Comparison of ENCODE assay signal across 1 cellular context in the genomic region with DNA sequence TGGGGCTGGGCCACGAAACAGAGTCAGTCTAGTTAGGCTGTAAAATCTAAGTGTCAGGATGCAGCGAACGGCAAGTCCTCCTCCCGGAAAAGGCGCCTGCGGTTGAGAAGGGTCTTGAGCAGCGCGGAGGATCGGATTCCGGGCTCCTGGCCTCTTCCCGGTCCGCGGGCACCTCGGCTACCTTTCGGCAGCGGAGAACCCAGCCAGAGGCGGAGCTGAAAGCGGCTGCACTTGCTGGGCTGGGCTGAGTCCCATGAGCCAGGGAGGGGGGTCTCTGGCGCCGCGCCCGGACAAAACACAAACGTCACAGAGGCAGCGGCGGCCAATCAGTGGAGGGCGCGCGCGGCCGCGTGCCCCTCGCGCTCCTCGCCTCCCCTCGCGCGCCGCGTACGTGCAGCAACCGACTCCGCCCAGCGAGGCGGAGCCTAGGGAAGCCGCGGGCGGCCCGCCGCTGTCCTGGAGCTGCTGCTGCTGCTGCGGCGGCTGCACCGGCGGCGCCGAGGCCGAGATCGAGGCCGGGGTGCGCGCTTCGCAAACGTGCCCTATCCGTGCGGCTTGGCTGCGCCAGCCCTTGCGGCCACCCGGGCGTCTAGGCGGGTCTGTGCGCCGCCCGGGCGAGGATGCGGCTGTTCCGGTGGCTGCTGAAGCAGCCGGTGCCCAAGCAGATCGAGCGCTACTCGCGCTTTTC.
TF ChIP-seq lines count a peak whose summit lies in the region.

A gene (plus strand): TSS at position 451 of the 688 bp plus-strand sequence. CDS start 170 bp downstream, at position 621.

TF ChIP-seq in HepG2, 621 proteins besides CTCF, POLR2A, EP300 and RAD21 (continued from another document and continues in another):
- TF ChIP-seq, protein P1, sequence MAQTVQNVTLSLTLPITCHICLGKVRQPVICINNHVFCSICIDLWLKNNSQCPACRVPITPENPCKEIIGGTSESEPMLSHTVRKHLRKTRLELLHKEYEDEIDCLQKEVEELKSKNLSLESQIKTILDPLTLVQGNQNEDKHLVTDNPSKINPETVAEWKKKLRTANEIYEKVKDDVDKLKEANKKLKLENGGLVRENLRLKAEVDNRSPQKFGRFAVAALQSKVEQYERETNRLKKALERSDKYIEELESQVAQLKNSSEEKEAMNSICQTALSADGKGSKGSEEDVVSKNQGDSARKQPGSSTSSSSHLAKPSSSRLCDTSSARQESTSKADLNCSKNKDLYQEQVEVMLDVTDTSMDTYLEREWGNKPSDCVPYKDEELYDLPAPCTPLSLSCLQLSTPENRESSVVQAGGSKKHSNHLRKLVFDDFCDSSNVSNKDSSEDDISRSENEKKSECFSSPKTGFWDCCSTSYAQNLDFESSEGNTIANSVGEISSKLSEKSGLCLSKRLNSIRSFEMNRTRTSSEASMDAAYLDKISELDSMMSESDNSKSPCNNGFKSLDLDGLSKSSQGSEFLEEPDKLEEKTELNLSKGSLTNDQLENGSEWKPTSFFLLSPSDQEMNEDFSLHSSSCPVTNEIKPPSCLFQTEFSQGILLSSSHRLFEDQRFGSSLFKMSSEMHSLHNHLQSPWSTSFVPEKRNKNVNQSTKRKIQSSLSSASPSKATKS (CRISPR knock-in tag; IDR thresholded peaks at IDR 0.05): no peak
- TF ChIP-seq, protein P2, sequence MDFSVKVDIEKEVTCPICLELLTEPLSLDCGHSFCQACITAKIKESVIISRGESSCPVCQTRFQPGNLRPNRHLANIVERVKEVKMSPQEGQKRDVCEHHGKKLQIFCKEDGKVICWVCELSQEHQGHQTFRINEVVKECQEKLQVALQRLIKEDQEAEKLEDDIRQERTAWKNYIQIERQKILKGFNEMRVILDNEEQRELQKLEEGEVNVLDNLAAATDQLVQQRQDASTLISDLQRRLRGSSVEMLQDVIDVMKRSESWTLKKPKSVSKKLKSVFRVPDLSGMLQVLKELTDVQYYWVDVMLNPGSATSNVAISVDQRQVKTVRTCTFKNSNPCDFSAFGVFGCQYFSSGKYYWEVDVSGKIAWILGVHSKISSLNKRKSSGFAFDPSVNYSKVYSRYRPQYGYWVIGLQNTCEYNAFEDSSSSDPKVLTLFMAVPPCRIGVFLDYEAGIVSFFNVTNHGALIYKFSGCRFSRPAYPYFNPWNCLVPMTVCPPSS (IDR thresholded peaks at IDR 0.05): no peak
- TF ChIP-seq ARNT2 (CRISPR knock-in tag; IDR thresholded peaks at IDR 0.05; ENCODE audit: low read depth) (peak; percentile 74; the same call in 1 of the 2 replicates), AGO2 (optimal IDR thresholded peaks at IDR 0.05; ENCODE audit: low read depth, low read length) (no peak), ARNTL (CRISPR knock-in tag; IDR thresholded peaks at IDR 0.05) (peak; percentile 22; the same call in 1 of the 2 replicates), ZBTB7B (CRISPR knock-in tag; IDR thresholded peaks at IDR 0.05) (no peak), ZNF777 (CRISPR knock-in tag; IDR thresholded peaks at IDR 0.05) (peak; percentile 23; the same call in 1 of the 2 replicates), ZMYM4 (CRISPR knock-in tag; IDR thresholded peaks at IDR 0.05) (peak; percentile 69), GABPB1 (CRISPR knock-in tag; IDR thresholded peaks at IDR 0.05) (peak; percentile 35; the same call in 1 of the 2 replicates), NR2F6 (IDR thresholded peaks at IDR 0.05) (peak; percentile 38; the same call in 1 of the 2 replicates), NR2F6 (CRISPR knock-in tag; IDR thresholded peaks at IDR 0.05) (no peak), ZNF225 (CRISPR knock-in tag; IDR thresholded peaks at IDR 0.05) (no peak), MTF1 (CRISPR knock-in tag; IDR thresholded peaks at IDR 0.05) (no peak), ZNF234 (CRISPR knock-in tag; conservative IDR thresholded peaks at IDR 0.05) (no peak), ASH2L (IDR thresholded peaks at IDR 0.05; ENCODE audit: insufficient read length, low read depth, low read length) (peak; percentile 31), ZNF124 (CRISPR knock-in tag; IDR thresholded peaks at IDR 0.05) (no peak), SMC3 (IDR thresholded peaks at IDR 0.05; ENCODE audit: low read length) (no peak), FOSL2 (CRISPR knock-in tag; IDR thresholded peaks at IDR 0.05) (no peak), SP4 (CRISPR knock-in tag; IDR thresholded peaks at IDR 0.05) (peak; percentile 56), PPARG (CRISPR knock-in tag; conservative IDR thresholded peaks at IDR 0.05) (no peak), NFYC (CRISPR knock-in tag; IDR thresholded peaks at IDR 0.05) (peak; percentile 74)
- TF ChIP-seq, protein P3, sequence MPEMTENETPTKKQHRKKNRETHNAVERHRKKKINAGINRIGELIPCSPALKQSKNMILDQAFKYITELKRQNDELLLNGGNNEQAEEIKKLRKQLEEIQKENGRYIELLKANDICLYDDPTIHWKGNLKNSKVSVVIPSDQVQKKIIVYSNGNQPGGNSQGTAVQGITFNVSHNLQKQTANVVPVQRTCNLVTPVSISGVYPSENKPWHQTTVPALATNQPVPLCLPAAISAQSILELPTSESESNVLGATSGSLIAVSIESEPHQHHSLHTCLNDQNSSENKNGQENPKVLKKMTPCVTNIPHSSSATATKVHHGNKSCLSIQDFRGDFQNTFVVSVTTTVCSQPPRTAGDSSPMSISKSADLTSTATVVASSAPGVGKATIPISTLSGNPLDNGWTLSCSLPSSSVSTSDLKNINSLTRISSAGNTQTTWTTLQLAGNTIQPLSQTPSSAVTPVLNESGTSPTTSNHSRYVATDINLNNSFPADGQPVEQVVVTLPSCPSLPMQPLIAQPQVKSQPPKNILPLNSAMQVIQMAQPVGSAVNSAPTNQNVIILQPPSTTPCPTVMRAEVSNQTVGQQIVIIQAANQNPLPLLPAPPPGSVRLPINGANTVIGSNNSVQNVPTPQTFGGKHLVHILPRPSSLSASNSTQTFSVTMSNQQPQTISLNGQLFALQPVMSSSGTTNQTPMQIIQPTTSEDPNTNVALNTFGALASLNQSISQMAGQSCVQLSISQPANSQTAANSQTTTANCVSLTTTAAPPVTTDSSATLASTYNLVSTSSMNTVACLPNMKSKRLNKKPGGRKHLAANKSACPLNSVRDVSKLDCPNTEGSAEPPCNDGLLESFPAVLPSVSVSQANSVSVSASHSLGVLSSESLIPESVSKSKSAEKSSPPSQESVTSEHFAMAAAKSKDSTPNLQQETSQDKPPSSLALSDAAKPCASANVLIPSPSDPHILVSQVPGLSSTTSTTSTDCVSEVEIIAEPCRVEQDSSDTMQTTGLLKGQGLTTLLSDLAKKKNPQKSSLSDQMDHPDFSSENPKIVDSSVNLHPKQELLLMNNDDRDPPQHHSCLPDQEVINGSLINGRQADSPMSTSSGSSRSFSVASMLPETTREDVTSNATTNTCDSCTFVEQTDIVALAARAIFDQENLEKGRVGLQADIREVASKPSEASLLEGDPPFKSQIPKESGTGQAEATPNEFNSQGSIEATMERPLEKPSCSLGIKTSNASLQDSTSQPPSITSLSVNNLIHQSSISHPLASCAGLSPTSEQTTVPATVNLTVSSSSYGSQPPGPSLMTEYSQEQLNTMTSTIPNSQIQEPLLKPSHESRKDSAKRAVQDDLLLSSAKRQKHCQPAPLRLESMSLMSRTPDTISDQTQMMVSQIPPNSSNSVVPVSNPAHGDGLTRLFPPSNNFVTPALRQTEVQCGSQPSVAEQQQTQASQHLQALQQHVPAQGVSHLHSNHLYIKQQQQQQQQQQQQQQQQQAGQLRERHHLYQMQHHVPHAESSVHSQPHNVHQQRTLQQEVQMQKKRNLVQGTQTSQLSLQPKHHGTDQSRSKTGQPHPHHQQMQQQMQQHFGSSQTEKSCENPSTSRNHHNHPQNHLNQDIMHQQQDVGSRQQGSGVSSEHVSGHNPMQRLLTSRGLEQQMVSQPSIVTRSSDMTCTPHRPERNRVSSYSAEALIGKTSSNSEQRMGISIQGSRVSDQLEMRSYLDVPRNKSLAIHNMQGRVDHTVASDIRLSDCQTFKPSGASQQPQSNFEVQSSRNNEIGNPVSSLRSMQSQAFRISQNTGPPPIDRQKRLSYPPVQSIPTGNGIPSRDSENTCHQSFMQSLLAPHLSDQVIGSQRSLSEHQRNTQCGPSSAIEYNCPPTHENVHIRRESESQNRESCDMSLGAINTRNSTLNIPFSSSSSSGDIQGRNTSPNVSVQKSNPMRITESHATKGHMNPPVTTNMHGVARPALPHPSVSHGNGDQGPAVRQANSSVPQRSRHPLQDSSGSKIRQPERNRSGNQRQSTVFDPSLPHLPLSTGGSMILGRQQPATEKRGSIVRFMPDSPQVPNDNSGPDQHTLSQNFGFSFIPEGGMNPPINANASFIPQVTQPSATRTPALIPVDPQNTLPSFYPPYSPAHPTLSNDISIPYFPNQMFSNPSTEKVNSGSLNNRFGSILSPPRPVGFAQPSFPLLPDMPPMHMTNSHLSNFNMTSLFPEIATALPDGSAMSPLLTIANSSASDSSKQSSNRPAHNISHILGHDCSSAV (CRISPR knock-in tag; IDR thresholded peaks at IDR 0.05; ENCODE audit: borderline replicate concordance): no peak
- TF ChIP-seq, protein P4, sequence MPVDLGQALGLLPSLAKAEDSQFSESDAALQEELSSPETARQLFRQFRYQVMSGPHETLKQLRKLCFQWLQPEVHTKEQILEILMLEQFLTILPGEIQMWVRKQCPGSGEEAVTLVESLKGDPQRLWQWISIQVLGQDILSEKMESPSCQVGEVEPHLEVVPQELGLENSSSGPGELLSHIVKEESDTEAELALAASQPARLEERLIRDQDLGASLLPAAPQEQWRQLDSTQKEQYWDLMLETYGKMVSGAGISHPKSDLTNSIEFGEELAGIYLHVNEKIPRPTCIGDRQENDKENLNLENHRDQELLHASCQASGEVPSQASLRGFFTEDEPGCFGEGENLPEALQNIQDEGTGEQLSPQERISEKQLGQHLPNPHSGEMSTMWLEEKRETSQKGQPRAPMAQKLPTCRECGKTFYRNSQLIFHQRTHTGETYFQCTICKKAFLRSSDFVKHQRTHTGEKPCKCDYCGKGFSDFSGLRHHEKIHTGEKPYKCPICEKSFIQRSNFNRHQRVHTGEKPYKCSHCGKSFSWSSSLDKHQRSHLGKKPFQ (CRISPR knock-in tag; IDR thresholded peaks at IDR 0.05; ENCODE audit: insufficient replicate concordance): no peak
- TF ChIP-seq, protein P5, sequence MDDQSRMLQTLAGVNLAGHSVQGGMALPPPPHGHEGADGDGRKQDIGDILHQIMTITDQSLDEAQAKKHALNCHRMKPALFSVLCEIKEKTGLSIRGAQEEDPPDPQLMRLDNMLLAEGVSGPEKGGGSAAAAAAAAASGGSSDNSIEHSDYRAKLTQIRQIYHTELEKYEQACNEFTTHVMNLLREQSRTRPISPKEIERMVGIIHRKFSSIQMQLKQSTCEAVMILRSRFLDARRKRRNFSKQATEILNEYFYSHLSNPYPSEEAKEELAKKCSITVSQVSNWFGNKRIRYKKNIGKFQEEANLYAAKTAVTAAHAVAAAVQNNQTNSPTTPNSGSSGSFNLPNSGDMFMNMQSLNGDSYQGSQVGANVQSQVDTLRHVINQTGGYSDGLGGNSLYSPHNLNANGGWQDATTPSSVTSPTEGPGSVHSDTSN (CRISPR knock-in tag; IDR thresholded peaks at IDR 0.05; ENCODE audit: borderline replicate concordance): no peak
- TF ChIP-seq, protein P6, sequence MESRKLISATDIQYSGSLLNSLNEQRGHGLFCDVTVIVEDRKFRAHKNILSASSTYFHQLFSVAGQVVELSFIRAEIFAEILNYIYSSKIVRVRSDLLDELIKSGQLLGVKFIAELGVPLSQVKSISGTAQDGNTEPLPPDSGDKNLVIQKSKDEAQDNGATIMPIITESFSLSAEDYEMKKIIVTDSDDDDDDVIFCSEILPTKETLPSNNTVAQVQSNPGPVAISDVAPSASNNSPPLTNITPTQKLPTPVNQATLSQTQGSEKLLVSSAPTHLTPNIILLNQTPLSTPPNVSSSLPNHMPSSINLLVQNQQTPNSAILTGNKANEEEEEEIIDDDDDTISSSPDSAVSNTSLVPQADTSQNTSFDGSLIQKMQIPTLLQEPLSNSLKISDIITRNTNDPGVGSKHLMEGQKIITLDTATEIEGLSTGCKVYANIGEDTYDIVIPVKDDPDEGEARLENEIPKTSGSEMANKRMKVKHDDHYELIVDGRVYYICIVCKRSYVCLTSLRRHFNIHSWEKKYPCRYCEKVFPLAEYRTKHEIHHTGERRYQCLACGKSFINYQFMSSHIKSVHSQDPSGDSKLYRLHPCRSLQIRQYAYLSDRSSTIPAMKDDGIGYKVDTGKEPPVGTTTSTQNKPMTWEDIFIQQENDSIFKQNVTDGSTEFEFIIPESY (CRISPR knock-in tag; IDR thresholded peaks at IDR 0.05): no peak
- TF ChIP-seq, protein P7, sequence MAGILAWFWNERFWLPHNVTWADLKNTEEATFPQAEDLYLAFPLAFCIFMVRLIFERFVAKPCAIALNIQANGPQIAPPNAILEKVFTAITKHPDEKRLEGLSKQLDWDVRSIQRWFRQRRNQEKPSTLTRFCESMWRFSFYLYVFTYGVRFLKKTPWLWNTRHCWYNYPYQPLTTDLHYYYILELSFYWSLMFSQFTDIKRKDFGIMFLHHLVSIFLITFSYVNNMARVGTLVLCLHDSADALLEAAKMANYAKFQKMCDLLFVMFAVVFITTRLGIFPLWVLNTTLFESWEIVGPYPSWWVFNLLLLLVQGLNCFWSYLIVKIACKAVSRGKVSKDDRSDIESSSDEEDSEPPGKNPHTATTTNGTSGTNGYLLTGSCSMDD (CRISPR knock-in tag; IDR thresholded peaks at IDR 0.05): no peak
- TF ChIP-seq, protein P8, sequence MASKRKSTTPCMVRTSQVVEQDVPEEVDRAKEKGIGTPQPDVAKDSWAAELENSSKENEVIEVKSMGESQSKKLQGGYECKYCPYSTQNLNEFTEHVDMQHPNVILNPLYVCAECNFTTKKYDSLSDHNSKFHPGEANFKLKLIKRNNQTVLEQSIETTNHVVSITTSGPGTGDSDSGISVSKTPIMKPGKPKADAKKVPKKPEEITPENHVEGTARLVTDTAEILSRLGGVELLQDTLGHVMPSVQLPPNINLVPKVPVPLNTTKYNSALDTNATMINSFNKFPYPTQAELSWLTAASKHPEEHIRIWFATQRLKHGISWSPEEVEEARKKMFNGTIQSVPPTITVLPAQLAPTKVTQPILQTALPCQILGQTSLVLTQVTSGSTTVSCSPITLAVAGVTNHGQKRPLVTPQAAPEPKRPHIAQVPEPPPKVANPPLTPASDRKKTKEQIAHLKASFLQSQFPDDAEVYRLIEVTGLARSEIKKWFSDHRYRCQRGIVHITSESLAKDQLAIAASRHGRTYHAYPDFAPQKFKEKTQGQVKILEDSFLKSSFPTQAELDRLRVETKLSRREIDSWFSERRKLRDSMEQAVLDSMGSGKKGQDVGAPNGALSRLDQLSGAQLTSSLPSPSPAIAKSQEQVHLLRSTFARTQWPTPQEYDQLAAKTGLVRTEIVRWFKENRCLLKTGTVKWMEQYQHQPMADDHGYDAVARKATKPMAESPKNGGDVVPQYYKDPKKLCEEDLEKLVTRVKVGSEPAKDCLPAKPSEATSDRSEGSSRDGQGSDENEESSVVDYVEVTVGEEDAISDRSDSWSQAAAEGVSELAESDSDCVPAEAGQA (IDR thresholded peaks at IDR 0.05; ENCODE audit: low read depth): 0 out of 2 replicates have a peak, but pooled peaks have one; percentile 11
- TF ChIP-seq, protein P8 (CRISPR knock-in tag; IDR thresholded peaks at IDR 0.05; ENCODE audit: borderline replicate concordance): no peak
